Comparison of ENCODE assay signal across 1 cellular context in genomic region chr20:32829291-32830005, GRCh38.
TF ChIP-seq lines count a peak whose summit lies in the region.

No MANE protein-coding gene starts in this region.

TF ChIP-seq in IMR-90, 13 proteins besides CTCF, POLR2A, EP300 and RAD21:
- TF ChIP-seq MAZ (IDR thresholded peaks at IDR 0.05; ENCODE audit: borderline replicate concordance, low read depth, low read length): no peak
- TF ChIP-seq CHD1 (IDR thresholded peaks at IDR 0.05; ENCODE audit: low read depth, low read length): no peak
- no peak for TF ChIP-seq RFX5 (IDR thresholded peaks at IDR 0.05; ENCODE audit: low read depth, low read length)
- TF ChIP-seq SMC3 (IDR thresholded peaks at IDR 0.05; ENCODE audit: low read depth, low read length): no peak
- TF ChIP-seq, protein P1, sequence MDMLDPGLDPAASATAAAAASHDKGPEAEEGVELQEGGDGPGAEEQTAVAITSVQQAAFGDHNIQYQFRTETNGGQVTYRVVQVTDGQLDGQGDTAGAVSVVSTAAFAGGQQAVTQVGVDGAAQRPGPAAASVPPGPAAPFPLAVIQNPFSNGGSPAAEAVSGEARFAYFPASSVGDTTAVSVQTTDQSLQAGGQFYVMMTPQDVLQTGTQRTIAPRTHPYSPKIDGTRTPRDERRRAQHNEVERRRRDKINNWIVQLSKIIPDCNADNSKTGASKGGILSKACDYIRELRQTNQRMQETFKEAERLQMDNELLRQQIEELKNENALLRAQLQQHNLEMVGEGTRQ (IDR thresholded peaks at IDR 0.05; ENCODE audit: low read depth, low read length): no peak
- TF ChIP-seq MAFK (IDR thresholded peaks at IDR 0.05; ENCODE audit: low read depth, low read length): no peak
- TF ChIP-seq NFE2L2 (IDR thresholded peaks at IDR 0.05; ENCODE audit: low read depth, low read length): no peak
- TF ChIP-seq FOS (IDR thresholded peaks at IDR 0.05; ENCODE audit: low read depth, low read length): no peak
- no peak for TF ChIP-seq BHLHE40 (IDR thresholded peaks at IDR 0.05; ENCODE audit: low read depth, low read length)
- no peak for TF ChIP-seq RCOR1 (IDR thresholded peaks at IDR 0.05; ENCODE audit: insufficient replicate concordance, low read length)
- TF ChIP-seq, protein P2, sequence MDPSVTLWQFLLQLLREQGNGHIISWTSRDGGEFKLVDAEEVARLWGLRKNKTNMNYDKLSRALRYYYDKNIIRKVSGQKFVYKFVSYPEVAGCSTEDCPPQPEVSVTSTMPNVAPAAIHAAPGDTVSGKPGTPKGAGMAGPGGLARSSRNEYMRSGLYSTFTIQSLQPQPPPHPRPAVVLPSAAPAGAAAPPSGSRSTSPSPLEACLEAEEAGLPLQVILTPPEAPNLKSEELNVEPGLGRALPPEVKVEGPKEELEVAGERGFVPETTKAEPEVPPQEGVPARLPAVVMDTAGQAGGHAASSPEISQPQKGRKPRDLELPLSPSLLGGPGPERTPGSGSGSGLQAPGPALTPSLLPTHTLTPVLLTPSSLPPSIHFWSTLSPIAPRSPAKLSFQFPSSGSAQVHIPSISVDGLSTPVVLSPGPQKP (IDR thresholded peaks at IDR 0.05; ENCODE audit: borderline replicate concordance, low read depth, low read length): no peak
- no peak for TF ChIP-seq CEBPB (IDR thresholded peaks at IDR 0.05; ENCODE audit: low read depth, low read length)
- no peak for TF ChIP-seq MXI1 (IDR thresholded peaks at IDR 0.05; ENCODE audit: borderline replicate concordance, low read depth, low read length)
